Comparison of ENCODE assay signal across 16 cellular contexts in the genomic region with DNA sequence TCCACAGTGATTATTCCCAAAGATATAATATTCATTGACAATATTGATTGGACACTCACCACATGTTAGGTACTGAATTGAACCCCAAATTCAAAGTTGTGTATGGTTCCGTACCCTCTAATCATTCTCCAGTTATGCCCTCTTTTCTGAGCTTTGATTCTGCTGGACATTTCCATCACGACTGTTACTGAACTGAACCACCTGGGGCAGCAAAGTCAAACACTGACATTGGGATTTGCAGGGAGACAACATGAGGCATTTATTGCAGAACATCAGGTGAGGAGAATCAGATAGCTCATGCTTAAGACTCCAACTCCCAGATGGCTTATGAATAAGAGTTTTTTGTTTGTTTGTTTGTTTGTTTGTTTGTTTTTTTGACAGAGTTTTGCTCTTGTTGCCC.
DNase-seq lines count a peak whose midpoint lies in the region; ATAC-seq and TF ChIP-seq lines count a peak whose summit lies in the region.
"Had no signal": no experiment of that assay in that cellular context is flagged by ENCODE, and none has a peak within 500 bp of the region (broad histone marks: within the 10 kb centered on the region; RNA-seq: fewer than 3 reads in every experiment).

No MANE protein-coding gene starts in this region.

- no peak for ATAC-seq in esophagus mucosa

- DNase-seq in DMS 273 (lab: John Stamatoyannopoulos, UW; ENCODE audit: unreplicated experiment) (peak; percentile 45), DMS 273 treated with DMSO at 0.1 percent for 48 hours (lab: John Stamatoyannopoulos, UW) (no peak), brain microvascular endothelial cell (no peak), myocyte (ENCODE audit: low read depth) (peak; percentile 8), NOMO-1 treated with DMSO at 0.1 percent for 48 hours (lab: John Stamatoyannopoulos, UW; ENCODE audit: unreplicated experiment) (no peak), activated T-cell treated with anti-CD3 and anti-CD28 coated beads for 4 hours (no peak)
- DNase-seq: 8988T; HCEC 1CT; mesenchymal stem cell; NCI-H1436; posterior cingulate gyrus; stimulated activated CD8-positive, alpha-beta memory T cell treated with anti-CD3 and anti-CD28 coated beads, Interleukin-4, amount 100 ng/mL, for 48 hours; T-helper 1 cell; transverse colon had no signal

- H4K20me1 ChIP-seq in KMS-11 (ENCODE audit: insufficient read depth) = no peaks in the 10 kb centered on the region

- no peak overlapping the region for H3K9ac ChIP-seq in KMS-11

- no peak overlapping the region for H3K4me3 ChIP-seq in KMS-11 (IDR thresholded peaks at IDR 0.05; ENCODE audit: insufficient read depth, low read depth, low read length)
- no peak overlapping the region for H3K4me3 ChIP-seq in brain microvascular endothelial cell (ENCODE audit: low read depth, low read length)
- H3K4me3 ChIP-seq: transverse colon had no signal

- H3K36me3 ChIP-seq in KMS-11 (ENCODE audit: insufficient read depth) (no peaks in the 10 kb centered on the region), brain microvascular endothelial cell (replicated peaks) (no peaks in the 10 kb centered on the region)
- H3K36me3 ChIP-seq: transverse colon had no signal

- TF ChIP-seq CTCF in KMS-11 (conservative IDR thresholded peaks at IDR 0.05; ENCODE audit: low read depth, low read length) = 0 out of 2 replicates have a peak, but pooled peaks have one; percentile 18
- peak; percentile 53 for TF ChIP-seq CTCF in brain microvascular endothelial cell (IDR thresholded peaks at IDR 0.05; ENCODE audit: low read depth, low read length, missing control alignments)

- H2AFZ ChIP-seq in KMS-11 (ENCODE audit: low read depth) = no peak overlapping the region

- no peak overlapping the region for H3K4me2 ChIP-seq in KMS-11

- in situ Hi-C loops in brain microvascular endothelial cell (cut with HindIII; ENCODE audit: low pct_ligation_motif_present, low sequenced_read_pairs) = no loop called here

- H3K27ac ChIP-seq in KMS-11 = no peak overlapping the region
- H3K27ac ChIP-seq in brain microvascular endothelial cell = no peak overlapping the region
- H3K27ac ChIP-seq: transverse colon had no signal

- no peaks in the 10 kb centered on the region for H3K79me2 ChIP-seq in KMS-11 (ENCODE audit: insufficient read depth, low read depth)

- H3K4me1 ChIP-seq in KMS-11 (ENCODE audit: low read depth, poor library complexity, severe bottlenecking) = no peaks in the 10 kb centered on the region
- H3K4me1 ChIP-seq: transverse colon had no signal

- H3K27me3 ChIP-seq in KMS-11 (ENCODE audit: insufficient read depth, low read depth) (no peaks in the 10 kb centered on the region), brain microvascular endothelial cell (replicated peaks) (no peaks in the 10 kb centered on the region)
- H3K27me3 ChIP-seq: transverse colon had no signal

Comparison
In these comparisons a context has a peak if more than half of its experiments do, and no peak if none do; other contexts are left out.
1. DNase-seq: peak in DMS 273 (single experiment) and myocyte (single experiment); none in DMS 273 treated with DMSO at 0.1 percent for 48 hours (single experiment), brain microvascular endothelial cell (single experiment), NOMO-1 treated with DMSO at 0.1 percent for 48 hours (single experiment) and activated T-cell treated with anti-CD3 and anti-CD28 coated beads for 4 hours (single experiment).